11 cellular contexts compared by ENCODE assay signal in the genomic region with DNA sequence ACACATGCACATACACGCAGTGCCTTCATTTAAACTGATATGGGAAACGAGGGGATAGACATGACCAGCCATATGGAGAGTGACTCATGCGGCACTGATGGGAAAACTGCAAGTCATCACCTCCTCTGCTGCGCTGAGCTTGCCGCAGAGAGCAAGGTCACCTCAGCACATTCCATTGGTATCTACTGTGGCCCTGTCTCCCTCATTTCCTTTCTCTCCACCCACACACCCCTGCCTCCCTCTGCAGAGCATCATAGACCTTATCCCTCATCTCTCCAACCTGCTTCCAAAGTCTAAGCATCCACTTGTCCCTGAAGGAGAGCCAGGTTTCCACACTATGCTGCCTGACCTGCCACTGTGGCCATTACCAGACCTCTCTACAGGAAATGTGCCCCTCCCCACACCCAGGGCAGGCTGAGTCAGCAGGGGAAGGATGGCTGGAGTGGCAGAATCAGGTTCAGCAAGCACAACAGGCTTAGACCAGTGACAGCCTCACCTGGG.
A peak's percentile ranks its signal among the peaks of the same experiment; 100 is the strongest.
DNase-seq lines count a peak whose midpoint lies in the region; ATAC-seq and TF ChIP-seq lines count a peak whose summit lies in the region.
"Had no signal": no experiment of that assay in that cellular context is flagged by ENCODE, and none has a peak within 500 bp of the region (broad histone marks: within the 10 kb centered on the region; RNA-seq: fewer than 3 reads in every experiment).

No MANE protein-coding gene starts in this region.

- dilution Hi-C loops in IMR-90 (cut with HindIII; ENCODE audit: low sequenced_read_pairs, unreplicated experiment) = no loop called here

- no peak for TF ChIP-seq RAD21 in IMR-90 (IDR thresholded peaks at IDR 0.05; ENCODE audit: low read length)

- intact Hi-C loops in IMR-90 (cut with micrococcal nuclease) (no loop called here), lower lobe of right lung (cut with DNase I) (no loop called here)
- intact Hi-C loops in activated CD4-positive, alpha-beta T cell treated with anti-CD3 and anti-CD28 coated beads for 36 hours (cut with DNase I, micrococcal nuclease) = no loop called here

- 15% methylated on average over 3 of the region's 5 CpGs; no CpG with 5 or more reads in 1 of the 2 experiments for WGBS in IMR-90 (ENCODE audit: extremely low coverage in 2 of 2, insufficient read length in 1 of 2), 2 experiments

- no peaks in the 10 kb centered on the region for H3K79me1 ChIP-seq in IMR-90 (ENCODE audit: low read depth in 1 of 2, low read length in 2 of 2)

- H3K4me1 Mint-ChIP-seq in activated CD4-positive, alpha-beta T cell treated with anti-CD3 and anti-CD28 coated beads for 36 hours = no peaks in the 10 kb centered on the region

- peak overlapping the region; percentile 66 for H3K23ac ChIP-seq in IMR-90 (ENCODE audit: low read depth, low read length)

- H3K27me3 ChIP-seq in IMR-90 (ENCODE audit: control insufficient read depth, insufficient read depth, low read length) (no peaks in the 10 kb centered on the region), lower lobe of right lung (ENCODE audit: low read depth) (no peaks in the 10 kb centered on the region), MM.1S (replicated peaks; ENCODE audit: insufficient read depth, low read length) (no peaks in the 10 kb centered on the region)

- peaks cover 3% of the 10 kb centered on the region for H3K27me3 Mint-ChIP-seq in activated CD4-positive, alpha-beta T cell treated with anti-CD3 and anti-CD28 coated beads for 36 hours

- no peaks in the 10 kb centered on the region for H4K20me1 ChIP-seq in IMR-90 (ENCODE audit: insufficient read depth, low read length)
- no peaks in the 10 kb centered on the region for H4K20me1 ChIP-seq in MM.1S (ENCODE audit: insufficient read depth, low read length)

- no peak overlapping the region for H3K4me3 Mint-ChIP-seq in activated CD4-positive, alpha-beta T cell treated with anti-CD3 and anti-CD28 coated beads for 36 hours

- H3K4me2 ChIP-seq in IMR-90 (ENCODE audit: low read depth, low read length) (peak overlapping the region; percentile 14; the same call in 1 of the 2 replicates), MM.1S (ENCODE audit: low read depth, low read length) (no peak overlapping the region)

- H2BK5ac ChIP-seq in IMR-90 (ENCODE audit: low read depth, low read length, poor library complexity, severe bottlenecking) = peak overlapping the region; percentile 78

- H3K36me3 ChIP-seq in IMR-90 (ENCODE audit: control insufficient read depth, insufficient read depth, low read length) (no peaks in the 10 kb centered on the region), lower lobe of right lung (no peaks in the 10 kb centered on the region), MM.1S (replicated peaks; ENCODE audit: insufficient read depth, low read length) (no peaks in the 10 kb centered on the region)

- peak overlapping the region; percentile 98 for H2BK20ac ChIP-seq in IMR-90 (ENCODE audit: low read depth, low read length)

- H2AK5ac ChIP-seq in IMR-90 (ENCODE audit: low read depth, low read length) = peak overlapping the region; percentile 57

- ATAC-seq in IMR-90 (ENCODE audit: low read depth) (peak; percentile 97), lower lobe of right lung (peak; percentile 29 to 67), HG03469 (IDR thresholded peaks at IDR 0.05; ENCODE audit: unreplicated experiment) (no peak)
- ATAC-seq in activated CD4-positive, alpha-beta T cell treated with anti-CD3 and anti-CD28 coated beads for 36 hours = no peak

- DNase-seq in AG20443 (ENCODE audit: low spot score) = peak; percentile 74
- DNase-seq in IMR-90 = peak; percentile 99
- DNase-seq in cardiac fibroblast (ENCODE audit: low read depth in 2 of 2) = peak; percentile 79 to 92
- DNase-seq in lower lobe of right lung = no peak
- no peak for DNase-seq in activated CD4-positive, alpha-beta T cell treated with anti-CD3 and anti-CD28 coated beads for 36 hours
- no peak for DNase-seq in GM20000 (ENCODE audit: low spot score)
- DNase-seq in MM.1S = no peak
- DNase-seq: activated CD4-positive, alpha-beta T cell treated with anti-CD3 and anti-CD28 coated beads, Interleukin-2, amount 50 U/mL, for 4 hours; stimulated activated CD4-positive, alpha-beta T cell treated with anti-CD3 and anti-CD28 coated beads, Interleukin-4, amount 100 ng/mL, for 24 hours had no signal

- H3K27ac ChIP-seq in IMR-90 (ENCODE audit: insufficient read depth, low read length) = peak overlapping the region; percentile 46
- H3K27ac ChIP-seq in lower lobe of right lung = no peak overlapping the region
- no peak overlapping the region for H3K27ac ChIP-seq in MM.1S (ENCODE audit: low read length)
- H3K27ac ChIP-seq: coronary artery had no signal

- H3K27ac Mint-ChIP-seq in activated CD4-positive, alpha-beta T cell treated with anti-CD3 and anti-CD28 coated beads for 36 hours = no peak overlapping the region

- peak overlapping the region; percentile 67 for H3K14ac ChIP-seq in IMR-90 (replicated peaks; ENCODE audit: low read depth, low read length)

- H3K9ac ChIP-seq in IMR-90 (ENCODE audit: low read depth, low read length) = no peak overlapping the region
- no peak overlapping the region for H3K9ac ChIP-seq in MM.1S (ENCODE audit: low read length)

- peak overlapping the region; percentile 19; the same call in 1 of the 2 replicates for H4K5ac ChIP-seq in IMR-90 (ENCODE audit: low read depth, low read length)

- H3K9me3 ChIP-seq in IMR-90 (ENCODE audit: control insufficient read depth, insufficient read depth, low read length) = no peaks in the 10 kb centered on the region
- H3K9me3 ChIP-seq in lower lobe of right lung = no peaks in the 10 kb centered on the region
- no peaks in the 10 kb centered on the region for H3K9me3 ChIP-seq in MM.1S (replicated peaks; ENCODE audit: insufficient read depth, low read length)

- peaks cover 3% of the 10 kb centered on the region for H3K4me1 ChIP-seq in IMR-90 (ENCODE audit: control insufficient read depth, insufficient read depth, low read length)
- H3K4me1 ChIP-seq in lower lobe of right lung = no peaks in the 10 kb centered on the region
- no peaks in the 10 kb centered on the region for H3K4me1 ChIP-seq in MM.1S (ENCODE audit: low read length)

- H4K91ac ChIP-seq in IMR-90 (ENCODE audit: insufficient read depth, low read depth, low read length) = peak overlapping the region; percentile 86

- H3K56ac ChIP-seq in IMR-90 (ENCODE audit: extremely low read depth, insufficient read depth, low read length) = peak overlapping the region; percentile 26

- no peaks in the 10 kb centered on the region for H3K9me2 ChIP-seq in MM.1S (replicated peaks; ENCODE audit: insufficient read depth, low read length)

- no peak for TF ChIP-seq POLR2A in IMR-90 (IDR thresholded peaks at IDR 0.05; ENCODE audit: low read depth, low read length)

- H2BK120ac ChIP-seq in IMR-90 (ENCODE audit: low read depth, low read length) = peak overlapping the region; percentile 98

- peaks cover 3% of the 10 kb centered on the region for H3K9me1 ChIP-seq in IMR-90 (ENCODE audit: insufficient read depth, low read length)

- H3K9me3 Mint-ChIP-seq in activated CD4-positive, alpha-beta T cell treated with anti-CD3 and anti-CD28 coated beads for 36 hours (ENCODE audit: low read depth) = no peaks in the 10 kb centered on the region

- in situ Hi-C loops in IMR-90 (cut with MboI; ENCODE audit: low sequenced_read_pairs) = no loop called here

- H2BK15ac ChIP-seq in IMR-90 (ENCODE audit: low read depth, low read length) = peak overlapping the region; percentile 42; the same call in 2 of the 3 replicates

- CTCF ChIA-PET in IMR-90 (lab: Yijun Ruan, JAX) = interaction anchor here (1.7 kb wide), 1 partner anchor 32 kb away, joined by 4 read pairs; no protein-coding TSS in a partner anchor
- CTCF ChIA-PET in activated CD4-positive, alpha-beta T cell treated with anti-CD3 and anti-CD28 coated beads for 36 hours (lab: Charles Lee) = no interaction called here

- H2AFZ ChIP-seq in IMR-90 (replicated peaks; ENCODE audit: low read length, poor library complexity) (peak overlapping the region; percentile 85), MM.1S (ENCODE audit: low read length) (no peak overlapping the region)

- peak overlapping the region; percentile 31 for H3K18ac ChIP-seq in IMR-90 (ENCODE audit: low read depth, low read length)

- peak overlapping the region; percentile 35 for H2AK9ac ChIP-seq in IMR-90 (replicated peaks; ENCODE audit: low read depth, low read length, poor library complexity)

- no peak for TF ChIP-seq CTCF in IMR-90 (conservative IDR thresholded peaks at IDR 0.05; ENCODE audit: low read depth, low read length)
- TF ChIP-seq CTCF in cardiac fibroblast (IDR thresholded peaks at IDR 0.05; ENCODE audit: low read depth, low read length) = no peak
- TF ChIP-seq CTCF in lower lobe of right lung (IDR thresholded peaks at IDR 0.05) = no peak
- no peak for TF ChIP-seq CTCF in GM20000 (IDR thresholded peaks at IDR 0.05; ENCODE audit: extremely low read depth, missing control alignments)
- TF ChIP-seq CTCF in MM.1S (IDR thresholded peaks at IDR 0.05; ENCODE audit: low read length) = no peak

- H3K79me2 ChIP-seq in MM.1S (ENCODE audit: low read length) = no peaks in the 10 kb centered on the region

- POLR2A ChIA-PET in IMR-90 (lab: Charles Lee; ENCODE audit: unreplicated experiment) = no interaction called here
- POLR2A ChIA-PET in activated CD4-positive, alpha-beta T cell treated with anti-CD3 and anti-CD28 coated beads for 36 hours (lab: Charles Lee) = no interaction called here

- no peaks in the 10 kb centered on the region for H3F3A ChIP-seq in MM.1S (ENCODE audit: insufficient read depth, low read length)

- H3K4ac ChIP-seq in IMR-90 (ENCODE audit: low read depth, low read length) = peak overlapping the region; percentile 97

- H3K4me3 ChIP-seq in IMR-90 (ENCODE audit: insufficient read depth, low read depth, low read length) (no peak overlapping the region), cardiac fibroblast (replicated peaks in 1 of 2; ENCODE audit: low read depth in 2 of 2, low read length in 2 of 2) (no peak overlapping the region), lower lobe of right lung (no peak overlapping the region), MM.1S (ENCODE audit: low read length) (no peak overlapping the region)
- H3K4me3 ChIP-seq: coronary artery had no signal

- H3K36me3 Mint-ChIP-seq in activated CD4-positive, alpha-beta T cell treated with anti-CD3 and anti-CD28 coated beads for 36 hours (ENCODE audit: low read depth) = no peaks in the 10 kb centered on the region

- peak overlapping the region in 1 of 2 experiments; percentile 71; a peak in 2 of 4 replicates for H4K8ac ChIP-seq in IMR-90 (ENCODE audit: low read depth in 2 of 2, low read length in 2 of 2)

- BruUV-seq in IMR-90 (replicated peaks; lab: Mats Ljungman, UMichigan) = no TSS peak

TF ChIP-seq in IMR-90, 13 proteins besides CTCF, POLR2A, EP300 and RAD21 (continues in another document):
- TF ChIP-seq CEBPB (IDR thresholded peaks at IDR 0.05; ENCODE audit: low read depth, low read length) (no peak; the same call in 1 of the 2 replicates), FOS (IDR thresholded peaks at IDR 0.05; ENCODE audit: low read depth, low read length) (peak; percentile 92), RFX5 (IDR thresholded peaks at IDR 0.05; ENCODE audit: low read depth, low read length) (no peak), MXI1 (IDR thresholded peaks at IDR 0.05; ENCODE audit: borderline replicate concordance, low read depth, low read length) (no peak; the same call in 1 of the 2 replicates), MAZ (IDR thresholded peaks at IDR 0.05; ENCODE audit: borderline replicate concordance, low read depth, low read length) (no peak), RCOR1 (IDR thresholded peaks at IDR 0.05; ENCODE audit: insufficient replicate concordance, low read length) (peak; percentile 78)

Comparison
In these comparisons a context has a peak if more than half of its experiments do, and no peak if none do; other contexts are left out.
1. DNase-seq: peak in AG20443 (single experiment), IMR-90 (single experiment) and cardiac fibroblast (2 of 2); none in lower lobe of right lung (single experiment), activated CD4-positive, alpha-beta T cell treated with anti-CD3 and anti-CD28 coated beads for 36 hours (single experiment), GM20000 (single experiment) and MM.1S (single experiment).
2. ATAC-seq: peak in IMR-90 (single experiment) and lower lobe of right lung (2 of 2); none in HG03469 (single experiment) and activated CD4-positive, alpha-beta T cell treated with anti-CD3 and anti-CD28 coated beads for 36 hours (single experiment).